Comparison of ENCODE assay signal across 8 cellular contexts in genomic region chrX:41442824-41443560, GRCh38. TPM values are rescaled to one million over a fixed set of nuclear protein-coding genes. Genes with fewer than 3 reads are reported as not detected.
A peak's percentile ranks its signal among the peaks of the same experiment; 100 is the strongest.
DNase-seq lines count a peak whose midpoint lies in the region; ATAC-seq and TF ChIP-seq lines count a peak whose summit lies in the region.

No MANE protein-coding gene starts in this region.

- H3K27me3 ChIP-seq in lower lobe of right lung (ENCODE audit: low read depth) = no peaks in the 10 kb centered on the region

- peak overlapping the region; percentile 19 for H3K4me3 ChIP-seq in AG09309 (ENCODE audit: control insufficient read depth, low read depth, low read length)
- H3K4me3 ChIP-seq in HFF-Myc (replicated peaks; ENCODE audit: low read depth, low read length) = peak overlapping the region; percentile 30
- H3K4me3 ChIP-seq in lower lobe of right lung = peak overlapping the region; percentile 41

- H3K36me3 ChIP-seq in lower lobe of right lung = no peaks in the 10 kb centered on the region

- H3K27ac ChIP-seq in adipose tissue (ENCODE audit: low read depth, low read length) (peak overlapping the region; percentile 75), lower lobe of right lung (peak overlapping the region; percentile 84)

- intact Hi-C loops in lower lobe of right lung (cut with DNase I) = no loop called here

- H3K9me3 ChIP-seq in lower lobe of right lung = no peaks in the 10 kb centered on the region

- H3K4me1 ChIP-seq in lower lobe of right lung = peaks cover 6% of the 10 kb centered on the region

- 53 to 67% (median 60%) methylated on average over 11 of the region's 11 CpGs for WGBS in adipose tissue, 3 donors

- TF ChIP-seq CTCF in AG09309 (IDR thresholded peaks at IDR 0.05; ENCODE audit: control insufficient read depth, insufficient read depth, low read depth, low read length, missing control alignments) = no peak
- TF ChIP-seq CTCF in HFF-Myc (IDR thresholded peaks at IDR 0.05; ENCODE audit: low read depth, low read length, missing control alignments) = no peak
- TF ChIP-seq CTCF in lower lobe of right lung (IDR thresholded peaks at IDR 0.05) = no peak
- no peak for TF ChIP-seq CTCF in GM20000 (IDR thresholded peaks at IDR 0.05; ENCODE audit: extremely low read depth, missing control alignments)

- ATAC-seq in lower lobe of right lung = peak; percentile 7 to 10
- ATAC-seq in GM19328 (IDR thresholded peaks at IDR 0.05; ENCODE audit: unreplicated experiment) = no peak

- no peak for DNase-seq in AG09309 (ENCODE audit: low read depth)
- no peak for DNase-seq in HFF-Myc (ENCODE audit: extremely low read depth, low read depth)
- no peak for DNase-seq in lower lobe of right lung
- no peak for DNase-seq in NCI-H2196 (lab: John Stamatoyannopoulos, UW; ENCODE audit: unreplicated experiment)
- DNase-seq in GM20000 (ENCODE audit: low spot score) = no peak
- no peak for DNase-seq in NCI-H1417 (lab: John Stamatoyannopoulos, UW)

RNA-seq across cellular contexts. Expression of gene NYX, which starts 4.2 kb away (rescaled TPM):
- not detected for polyA plus RNA-seq in adipose tissue
- not detected for total RNA-seq in lower lobe of right lung
